In the genomic region with DNA sequence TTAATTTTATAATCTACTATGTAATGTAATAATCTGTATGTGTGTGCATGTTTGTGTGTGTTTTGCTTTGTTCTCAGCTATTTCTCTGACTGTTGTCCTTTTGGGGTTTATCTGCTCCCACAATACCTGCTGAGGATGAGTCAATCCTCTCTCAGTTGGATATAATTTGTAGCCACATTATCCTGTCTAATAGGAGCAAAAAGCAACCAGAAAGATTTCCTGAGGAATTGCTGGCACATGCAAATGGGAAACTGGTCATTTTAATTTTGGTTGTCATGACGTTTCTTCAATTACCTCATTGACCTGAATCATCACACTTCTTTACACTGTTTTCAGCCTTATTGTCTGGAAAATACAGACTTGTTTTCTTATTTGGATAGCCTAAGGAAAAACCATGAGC, we compare ENCODE assay signal across 19 cellular contexts.
DNase-seq lines count a peak whose midpoint lies in the region; ATAC-seq, FAIRE-seq and TF ChIP-seq lines count a peak whose summit lies in the region.
"Had no signal": no experiment of that assay in that cellular context is flagged by ENCODE, and none has a peak within 500 bp of the region (broad histone marks: within the 10 kb centered on the region; RNA-seq: fewer than 3 reads in every experiment).

No MANE protein-coding gene starts in this region.

- no peak overlapping the region for H2BK20ac ChIP-seq in H1 (ENCODE audit: low read length)

- H2BK5ac ChIP-seq in H1 (ENCODE audit: low read depth, low read length), result no peak overlapping the region

- no peak overlapping the region for H3K9ac ChIP-seq in H1 (replicated peaks in 1 of 4; ENCODE audit: extremely low read depth in 1 of 4, low read depth in 3 of 4, low read length in 3 of 4)
- no peak overlapping the region for H3K9ac ChIP-seq in keratinocyte (ENCODE audit: control insufficient read depth, extremely low read depth, insufficient read depth, low read length)
- H3K9ac ChIP-seq: BLaER1 had no signal

- H3K79me2 ChIP-seq in H1 (ENCODE audit: control insufficient read depth in 1 of 2, insufficient read depth in 2 of 2, low read length in 2 of 2), result no peaks in the 10 kb centered on the region
- H3K79me2 ChIP-seq in keratinocyte (ENCODE audit: control insufficient read depth, insufficient read depth, low read length), result no peaks in the 10 kb centered on the region

- H3K27ac ChIP-seq in H1 (ENCODE audit: low read depth, low read length), result no peak overlapping the region
- H3K27ac ChIP-seq in keratinocyte (ENCODE audit: control insufficient read depth, insufficient read depth, low read length), result no peak overlapping the region
- H3K27ac ChIP-seq: BLaER1, HL-60 had no signal

- H3K9me3 ChIP-seq in H1 (ENCODE audit: insufficient read depth in 2 of 2, low read depth in 1 of 2, low read length in 1 of 2) (no peaks in the 10 kb centered on the region), keratinocyte (ENCODE audit: control insufficient read depth, low read depth, low read length) (no peaks in the 10 kb centered on the region)
- H3K9me3 ChIP-seq: BLaER1 had no signal

- no peak overlapping the region for H2AK5ac ChIP-seq in H1 (ENCODE audit: low read depth, low read length)

- dilution Hi-C loops in keratinocyte (cut with MboI; ENCODE audit: extremely low pct_ligation_motif_present, low sequenced_read_pairs), result no loop called here

- H3K23ac ChIP-seq in H1 (ENCODE audit: insufficient read length), result no peak overlapping the region

- H4K20me1 ChIP-seq in H1 (replicated peaks in 1 of 2; ENCODE audit: control insufficient read depth in 1 of 2, insufficient read depth in 2 of 2, low read length in 2 of 2) (no peaks in the 10 kb centered on the region), keratinocyte (ENCODE audit: control insufficient read depth, extremely low read depth, insufficient read depth, low read length) (no peaks in the 10 kb centered on the region)
- H4K20me1 ChIP-seq: BLaER1 had no signal

- peak overlapping the region; percentile 41; the same call in 1 of the 2 replicates for H2AFZ ChIP-seq in H1 (ENCODE audit: low read length)
- no peak overlapping the region for H2AFZ ChIP-seq in keratinocyte (ENCODE audit: control insufficient read depth, low read length)

- POLR2A ChIA-PET in H1 (lab: Charles Lee; ENCODE audit: partially characterized antibody), result no interaction called here

- WGBS in H1 (ENCODE audit: extremely low coverage in 1 of 2, insufficient coverage in 1 of 2, insufficient read length in 1 of 2, insufficient replicate concordance in 2 of 2, low coverage in 1 of 2, low lambda C conversion rate in 2 of 2, missing lambda C conversion rate in 1 of 2), 2 experiments, result 94% methylated on average over 1 of the region's 1 CpG; no CpG with 5 or more reads in 1 of the 2 experiments

- H3K4ac ChIP-seq in H1 (replicated peaks; ENCODE audit: insufficient read length, low read depth, low read length), result no peak overlapping the region

- H3K56ac ChIP-seq in H1 (replicated peaks; ENCODE audit: insufficient read length, low read depth, low read length), result no peak overlapping the region

- H3K4me1 ChIP-seq in H1 (replicated peaks in 1 of 4; ENCODE audit: control insufficient read depth in 3 of 4, insufficient read depth in 4 of 4, low read length in 3 of 4), result no peaks in the 10 kb centered on the region
- peaks cover 25% of the 10 kb centered on the region for H3K4me1 ChIP-seq in keratinocyte (ENCODE audit: control insufficient read depth, extremely low read depth, insufficient read depth, low read length)
- H3K4me1 ChIP-seq: BLaER1 had no signal

- no peaks in the 10 kb centered on the region for H3K36me3 ChIP-seq in H1 (ENCODE audit: control insufficient read depth in 2 of 4, insufficient read depth in 4 of 4, low read length in 3 of 4)
- no peaks in the 10 kb centered on the region for H3K36me3 ChIP-seq in keratinocyte (ENCODE audit: control insufficient read depth in 2 of 2, extremely low read depth in 1 of 2, insufficient read depth in 2 of 2, low read length in 2 of 2)
- H3K36me3 ChIP-seq: BLaER1 had no signal

- H3K4me2 ChIP-seq in H1 (ENCODE audit: insufficient read depth in 1 of 2, low read depth in 2 of 2, low read length in 2 of 2), result no peak overlapping the region
- no peak overlapping the region for H3K4me2 ChIP-seq in keratinocyte (ENCODE audit: control insufficient read depth, extremely low read depth, insufficient read depth, low read depth, low read length)
- H3K4me2 ChIP-seq: BLaER1 had no signal

- no peak for TF ChIP-seq POLR2A in H1 (IDR thresholded peaks at IDR 0.05; ENCODE audit: control extremely low read depth in 1 of 2, low read depth in 2 of 2, low read length in 2 of 2)
- no peak for TF ChIP-seq POLR2A in GM18505 (IDR thresholded peaks at IDR 0.05; ENCODE audit: borderline replicate concordance, extremely low read depth, insufficient read depth, insufficient read length)

- H4K91ac ChIP-seq in H1 (replicated peaks; ENCODE audit: insufficient read length, low read length), result no peak overlapping the region

- no peak for TF ChIP-seq RAD21 in H1 (IDR thresholded peaks at IDR 0.05 in 1 of 2, conservative IDR thresholded peaks at IDR 0.05 in 1 of 2; ENCODE audit: low read depth in 2 of 2, low read length in 2 of 2)

- no peak overlapping the region for H2BK15ac ChIP-seq in H1 (ENCODE audit: low read length)

- H4K8ac ChIP-seq in H1 (ENCODE audit: extremely low read depth, insufficient read depth, low read length), result no peak overlapping the region

- H3K27me3 ChIP-seq in H1 (replicated peaks in 1 of 4; ENCODE audit: control insufficient read depth in 3 of 4, extremely low read depth in 1 of 4, insufficient read depth in 3 of 4, low read length in 3 of 4), result no peaks in the 10 kb centered on the region
- H3K27me3 ChIP-seq in keratinocyte (ENCODE audit: control insufficient read depth, extremely low read depth, insufficient read depth, low read length), result no peaks in the 10 kb centered on the region
- H3K27me3 ChIP-seq: BLaER1 had no signal

- DNase-seq in A172 (ENCODE audit: low spot score) (peak; percentile 1), NCI-H69 (lab: John Stamatoyannopoulos, UW) (peak; percentile 14), H1 (ENCODE audit: low read depth in 1 of 2, low spot score in 2 of 2) (no peak), keratinocyte (ENCODE audit: low read depth, low spot score) (no peak), DMS153 treated with DMSO at 0.1 percent for 48 hours (lab: John Stamatoyannopoulos, UW; ENCODE audit: unreplicated experiment) (no peak), anterior cingulate cortex (lab: John Stamatoyannopoulos, UW) (no peak), NCI-H187 (lab: John Stamatoyannopoulos, UW) (no peak)
- DNase-seq: AML-193; CD4-positive, alpha-beta memory T cell; DMS153; DMS79 treated with DMSO at 0.1 percent for 48 hours; GF-D8; HCEC 1CT had no signal

- no peaks in the 10 kb centered on the region for H3K79me1 ChIP-seq in H1 (ENCODE audit: low read depth, low read length)

- no peaks in the 10 kb centered on the region for H3K9me1 ChIP-seq in keratinocyte (ENCODE audit: control insufficient read depth, extremely low read depth, insufficient read depth, low read length)

- TF ChIP-seq CTCF in H1 (IDR thresholded peaks at IDR 0.05; ENCODE audit: control extremely low read depth in 1 of 3, insufficient read depth in 1 of 3, low read depth in 1 of 3, low read length in 3 of 3) (no peak), keratinocyte (optimal IDR thresholded peaks at IDR 0.05 in 1 of 3, IDR thresholded peaks at IDR 0.05 in 1 of 3, conservative IDR thresholded peaks at IDR 0.05 in 1 of 3; ENCODE audit: extremely low read depth in 1 of 3, insufficient read depth in 2 of 3, low read length in 3 of 3) (no peak)

- no peak for TF ChIP-seq EP300 in H1 (IDR thresholded peaks at IDR 0.05; ENCODE audit: borderline replicate concordance in 1 of 2, low read depth in 2 of 2, low read length in 2 of 2)

- no peak overlapping the region for H2BK120ac ChIP-seq in H1 (replicated peaks; ENCODE audit: low read depth, low read length)

- H4K5ac ChIP-seq in H1 (ENCODE audit: insufficient read length, low read depth, low read length), result no peak overlapping the region

- CTCF ChIA-PET in H1 (lab: Charles Lee; ENCODE audit: partially characterized antibody), result interaction anchor here (0.9 kb wide), 1 partner anchor 19 kb away, joined by 3 read pairs; no protein-coding TSS in a partner anchor

- no peak for ATAC-seq in GM18505 (IDR thresholded peaks at IDR 0.05; ENCODE audit: unreplicated experiment)

- no peaks in the 10 kb centered on the region for H3K23me2 ChIP-seq in H1 (ENCODE audit: low read depth, low read length)

- H2BK12ac ChIP-seq in H1 (ENCODE audit: low read depth, low read length), result no peak overlapping the region

- FAIRE-seq in H1 (lab: Jason Lieb, UNC), result no peak
- FAIRE-seq in keratinocyte (lab: Jason Lieb, UNC), result peak; percentile 83
- FAIRE-seq: A204.1, GM19239, H54 had no signal

- H3K4me3 ChIP-seq in H1 (ENCODE audit: extremely low read depth in 1 of 4, insufficient read depth in 2 of 4, low read depth in 3 of 4, low read length in 4 of 4), result no peak overlapping the region
- H3K4me3 ChIP-seq in keratinocyte (ENCODE audit: control insufficient read depth in 2 of 3, extremely low read depth in 1 of 3, insufficient read depth in 2 of 3, low read depth in 1 of 3, low read length in 3 of 3), result no peak overlapping the region
- H3K4me3 ChIP-seq: BLaER1 had no signal

- H3K18ac ChIP-seq in H1 (ENCODE audit: extremely low read depth, low read length), result no peak overlapping the region

- H3K14ac ChIP-seq in H1 (ENCODE audit: insufficient read length), result no peak overlapping the region

TF ChIP-seq in H1, 55 proteins besides CTCF, POLR2A, EP300 and RAD21:
- TF ChIP-seq PHF8 (conservative IDR thresholded peaks at IDR 0.05; ENCODE audit: low read depth, low read length) (no peak), TAF1 (IDR thresholded peaks at IDR 0.05; ENCODE audit: low read depth, low read length) (no peak), TAF7 (optimal IDR thresholded peaks at IDR 0.05; ENCODE audit: borderline replicate concordance, low read depth, low read length) (no peak), TCF12 (IDR thresholded peaks at IDR 0.05; ENCODE audit: low read depth, low read length) (no peak), POU5F1 (IDR thresholded peaks at IDR 0.05; ENCODE audit: low read depth, low read length) (no peak), SIRT6 (IDR thresholded peaks at IDR 0.05; ENCODE audit: low read length) (no peak), CREB1 (IDR thresholded peaks at IDR 0.05) (no peak)
TF ChIP-seq in H1: peak in this region for 0.

Comparison
In these comparisons a context has a peak if more than half of its experiments do, and no peak if none do; other contexts are left out.
1. DNase-seq: peak in A172 (single experiment) and NCI-H69 (single experiment); none in H1 (0 of 2), keratinocyte (single experiment), DMS153 treated with DMSO at 0.1 percent for 48 hours (single experiment), anterior cingulate cortex (0 of 58) and NCI-H187 (0 of 2).